Comparison of ENCODE assay signal across 15 cellular contexts in genomic region chr3:124762612-124763011, GRCh38. TPM values are rescaled to one million over a fixed set of nuclear protein-coding genes. Genes with fewer than 3 reads are reported as not detected.
A peak's percentile ranks its signal among the peaks of the same experiment; 100 is the strongest.
DNase-seq lines count a peak whose midpoint lies in the region; ATAC-seq, FAIRE-seq and TF ChIP-seq lines count a peak whose summit lies in the region.
"Had no signal": no experiment of that assay in that cellular context is flagged by ENCODE, and none has a peak within 500 bp of the region (broad histone marks: within the 10 kb centered on the region; RNA-seq: fewer than 3 reads in every experiment).

No MANE protein-coding gene starts in this region.

- POLR2A ChIA-PET in A549 (lab: Yijun Ruan, JAX): interaction anchor here (0.9 to 1.2 kb wide), 2 partner anchors 116 to 138 kb away, joined by 3 to 4 read pairs; no protein-coding TSS in a partner anchor

- no peak for FAIRE-seq in A549 (lab: Jason Lieb, UNC)
- FAIRE-seq: H1 had no signal

- H3K27ac ChIP-seq in A549: peak overlapping the region; percentile 60 to 66; a peak in 5 of 6 replicates
- H3K27ac ChIP-seq in GM23338 (ENCODE audit: low read depth): 0 out of 2 replicates have a peak overlapping the region, but pooled peaks have one; percentile 39
- H3K27ac ChIP-seq in endodermal cell (ENCODE audit: low read depth, low read length): no peak overlapping the region
- H3K27ac ChIP-seq in prostate gland: peak overlapping the region; percentile 55 to 62
- H3K27ac ChIP-seq: SJSA1 had no signal

- peaks cover 28% of the 10 kb centered on the region for H3K4me1 ChIP-seq in A549
- H3K4me1 ChIP-seq in GM23338 (ENCODE audit: insufficient read depth): peaks cover 18% of the 10 kb centered on the region
- H3K4me1 ChIP-seq in endodermal cell (ENCODE audit: control insufficient read depth, insufficient read depth, low read length): peaks cover 14% of the 10 kb centered on the region
- H3K4me1 ChIP-seq in prostate gland (replicated peaks): peaks cover 7% of the 10 kb centered on the region

- peaks cover 24% of the 10 kb centered on the region; the same call in 1 of the 2 replicates for H3F3A ChIP-seq in GM23338 (replicated peaks; ENCODE audit: low read depth)

- TF ChIP-seq CTCF in A549 (IDR thresholded peaks at IDR 0.05) (no peak), GM23338 (conservative IDR thresholded peaks at IDR 0.05; ENCODE audit: low read depth in 2 of 2) (no peak), endodermal cell (conservative IDR thresholded peaks at IDR 0.05) (no peak), prostate gland (IDR thresholded peaks at IDR 0.05) (no peak)

- H3K36me3 Mint-ChIP-seq in GM23338 (ENCODE audit: low read depth) (peaks cover 48% of the 10 kb centered on the region), endodermal cell (ENCODE audit: low read depth) (peaks cover 55% of the 10 kb centered on the region)
- H3K36me3 Mint-ChIP-seq: CD4-positive, alpha-beta memory T cell had no signal

- H3K9ac ChIP-seq in endodermal cell (ENCODE audit: extremely low read depth, low read length, poor library complexity, severe bottlenecking): no peak overlapping the region

- no peak; a peak in 1 of 6 replicates for ATAC-seq in A549
- no peak for ATAC-seq in GM23338
- ATAC-seq in GM21619 (IDR thresholded peaks at IDR 0.05; ENCODE audit: unreplicated experiment): no peak
- no peak for ATAC-seq in GM21576 (IDR thresholded peaks at IDR 0.05; ENCODE audit: unreplicated experiment)

- H3K27me3 ChIP-seq in GM23338 (ENCODE audit: insufficient read depth): no peaks in the 10 kb centered on the region
- no peaks in the 10 kb centered on the region for H3K27me3 ChIP-seq in endodermal cell (ENCODE audit: control insufficient read depth, insufficient read depth, low read length, poor library complexity, severe bottlenecking)
- no peaks in the 10 kb centered on the region for H3K27me3 ChIP-seq in prostate gland (replicated peaks; ENCODE audit: insufficient read depth)
- H3K27me3 ChIP-seq: SJSA1 had no signal

- no peak overlapping the region for H3K4me3 ChIP-seq in A549
- no peak overlapping the region for H3K4me3 ChIP-seq in GM23338
- H3K4me3 ChIP-seq in endodermal cell (ENCODE audit: low read length): no peak overlapping the region
- H3K4me3 ChIP-seq in prostate gland: no peak overlapping the region
- H3K4me3 ChIP-seq: SJSA1 had no signal

- H3K4me3 Mint-ChIP-seq in GM23338: no peak overlapping the region
- no peak overlapping the region for H3K4me3 Mint-ChIP-seq in endodermal cell
- H3K4me3 Mint-ChIP-seq: CD4-positive, alpha-beta memory T cell had no signal

- H3K9me3 ChIP-seq in A549 (no peaks in the 10 kb centered on the region), endodermal cell (ENCODE audit: control insufficient read depth, low read length) (no peaks in the 10 kb centered on the region), prostate gland (no peaks in the 10 kb centered on the region)
- H3K9me3 ChIP-seq: SJSA1 had no signal

- H3K27me3 Mint-ChIP-seq in GM23338 (ENCODE audit: insufficient read depth, low read depth, poor library complexity) (peaks cover 14% of the 10 kb centered on the region), endodermal cell (ENCODE audit: insufficient read depth) (no peaks in the 10 kb centered on the region)
- H3K27me3 Mint-ChIP-seq: CD4-positive, alpha-beta memory T cell had no signal

- H3K9me2 ChIP-seq in GM23338 (ENCODE audit: insufficient read depth): peaks cover 8% of the 10 kb centered on the region; the same call in 1 of the 2 replicates

- intact Hi-C loops in prostate gland (cut with DNase I): loop anchor here (10.0 kb wide), 1 partner anchor 672 kb away; no protein-coding TSS in a partner anchor

- TF ChIP-seq EP300 in A549 (IDR thresholded peaks at IDR 0.05): no peak

- H3K36me3 ChIP-seq in GM23338 (ENCODE audit: insufficient read depth): peaks cover 19% of the 10 kb centered on the region; the same call in 1 of the 2 replicates
- peaks cover 60% of the 10 kb centered on the region for H3K36me3 ChIP-seq in endodermal cell (ENCODE audit: control insufficient read depth, insufficient read depth, low read length)
- no peaks in the 10 kb centered on the region for H3K36me3 ChIP-seq in prostate gland

- H4K20me1 ChIP-seq in GM23338 (replicated peaks; ENCODE audit: insufficient read depth): no peaks in the 10 kb centered on the region

- TF ChIP-seq POLR2A in A549 (IDR thresholded peaks at IDR 0.05; ENCODE audit: low read length) (no peak), prostate gland (IDR thresholded peaks at IDR 0.05) (no peak)

- H3K4me2 ChIP-seq in A549 (no peak overlapping the region), GM23338 (no peak overlapping the region)

- CTCF ChIA-PET in A549 (lab: Yijun Ruan, JAX): interaction anchor here (1.0 to 15.7 kb wide), 14 partner anchors 8 to 824 kb away, joined by 3 to 352 read pairs (median 14); no protein-coding TSS in a partner anchor

- H3K79me2 ChIP-seq in GM23338 (replicated peaks; ENCODE audit: insufficient read depth): no peaks in the 10 kb centered on the region

- H3K4me1 Mint-ChIP-seq in GM23338 (peaks cover 24% of the 10 kb centered on the region), endodermal cell (peaks cover 31% of the 10 kb centered on the region)

- H3K9me3 Mint-ChIP-seq in GM23338 (no peaks in the 10 kb centered on the region; the same call in 2 of the 3 replicates), endodermal cell (no peaks in the 10 kb centered on the region)
- H3K9me3 Mint-ChIP-seq: CD4-positive, alpha-beta memory T cell had no signal

- H3K27ac Mint-ChIP-seq in GM23338 (no peak overlapping the region), endodermal cell (peak overlapping the region; percentile 33)

- DNase-seq in A549 (ENCODE audit: low read depth in 1 of 2, low spot score in 1 of 2) (no peak), GM23338 (ENCODE audit: low spot score) (no peak), endodermal cell (no peak), prostate gland (ENCODE audit: low spot score) (no peak), DMS79 treated with DMSO at 0.1 percent for 48 hours (lab: John Stamatoyannopoulos, UW) (no peak)
- DNase-seq: CD4-positive, alpha-beta memory T cell; DMS79; NCI-H1417; NCI-H187 treated with DMSO at 0.1 percent for 48 hours; NCI-H2171; NCI-H446 had no signal

- WGBS in A549 (ENCODE audit: missing lambda C conversion rate): 87% methylated on average over 5 of the region's 5 CpGs
- 93 to 95% methylated on average over 5 of the region's 5 CpGs for WGBS in endodermal cell (ENCODE audit: insufficient coverage in 1 of 2, insufficient read length in 1 of 2), 2 experiments
- 76% methylated on average over 5 of the region's 5 CpGs for WGBS in prostate gland

- no peak overlapping the region for H2AFZ ChIP-seq in GM23338

- TF ChIP-seq RAD21 in A549 (conservative IDR thresholded peaks at IDR 0.05 in 1 of 2, IDR thresholded peaks at IDR 0.05 in 1 of 2): no peak

TF ChIP-seq in A549, 52 proteins besides CTCF, POLR2A, EP300 and RAD21 (continues in another document):
- TF ChIP-seq NPAS2 (CRISPR knock-in tag; IDR thresholded peaks at IDR 0.05; ENCODE audit: borderline replicate concordance): no peak
- TF ChIP-seq RCOR1 (IDR thresholded peaks at IDR 0.05; ENCODE audit: low read depth, low read length): no peak
- TF ChIP-seq HOXA7 (CRISPR knock-in tag; IDR thresholded peaks at IDR 0.05): no peak
- no peak for TF ChIP-seq KDM5A (IDR thresholded peaks at IDR 0.05)
- no peak for TF ChIP-seq MYC (IDR thresholded peaks at IDR 0.05; ENCODE audit: borderline replicate concordance, low read length)
- no peak for TF ChIP-seq KDM1A (IDR thresholded peaks at IDR 0.05; ENCODE audit: low read depth)
- no peak for TF ChIP-seq GATA3 (IDR thresholded peaks at IDR 0.05; ENCODE audit: borderline replicate concordance)
- no peak for TF ChIP-seq ATOH8 (CRISPR knock-in tag; IDR thresholded peaks at IDR 0.05; ENCODE audit: low read depth)

TF ChIP-seq in GM23338, 12 proteins besides CTCF, POLR2A, EP300 and RAD21 (continues in another document):
- TF ChIP-seq ZNF331 (CRISPR knock-in tag; IDR thresholded peaks at IDR 0.05; ENCODE audit: low read depth): no peak
- TF ChIP-seq ETS1 (IDR thresholded peaks at IDR 0.05): no peak
- TF ChIP-seq EZH2 (IDR thresholded peaks at IDR 0.05; ENCODE audit: low read depth, unreplicated experiment): no peak
- TF ChIP-seq CREB1 (CRISPR knock-in tag; IDR thresholded peaks at IDR 0.05; ENCODE audit: low read depth): no peak
- no peak for TF ChIP-seq NANOG (IDR thresholded peaks at IDR 0.05; ENCODE audit: borderline replicate concordance)
- TF ChIP-seq EZH2phosphoT487 (IDR thresholded peaks at IDR 0.05; ENCODE audit: unreplicated experiment): no peak

RNA-seq across cellular contexts. Expression of gene UMPS, which starts 32.4 kb away (rescaled TPM):
- polyA plus RNA-seq in A549 (2011; rRNA removed) (54.2 and 64.4 TPM in 2 replicates), A549 (2017; fragmentation: RNase III; extraction: RNeasy Plus Mini Kit Qiagen cat#74134 plus additional on column Dnase treatment) (53.0 to 61.8 TPM (median 53.1 TPM) in 3 replicates), GM23338 (2016; fragmentation: Nextera tagmentation; extraction: Ambion mirVana) (40.2 and 44.1 TPM in 2 replicates)
- 31.4 and 35.8 TPM in 2 replicates for polyA plus RNA-seq in A549 (2012; cell fraction: cytosol; rRNA removed)
- 18.6 and 34.3 TPM in 2 replicates for polyA plus RNA-seq in A549 (2012; cell fraction: nucleus; rRNA removed)
- polyA minus RNA-seq in A549 (2011; rRNA and poly(A)+ RNA removed): 48.8 and 63.8 TPM in 2 replicates
- 48.8 and 50.9 TPM in 2 replicates for total RNA-seq in GM23338 (2014; rRNA removed; shearing (Covaris generic))
- total RNA-seq in endodermal cell (10 to 100 TPM; 53.9 to 60.8 TPM), prostate gland (10 to 100 TPM; 22.2 to 23.5 TPM)
- 30.3 TPM for polyA plus RNA-seq in endodermal cell (2013, experiment 1 of 2)
- polyA plus RNA-seq in endodermal cell (2013, experiment 2 of 2): 25.0 TPM
